ENCODE assay signal across 15 cellular contexts in the genomic region with DNA sequence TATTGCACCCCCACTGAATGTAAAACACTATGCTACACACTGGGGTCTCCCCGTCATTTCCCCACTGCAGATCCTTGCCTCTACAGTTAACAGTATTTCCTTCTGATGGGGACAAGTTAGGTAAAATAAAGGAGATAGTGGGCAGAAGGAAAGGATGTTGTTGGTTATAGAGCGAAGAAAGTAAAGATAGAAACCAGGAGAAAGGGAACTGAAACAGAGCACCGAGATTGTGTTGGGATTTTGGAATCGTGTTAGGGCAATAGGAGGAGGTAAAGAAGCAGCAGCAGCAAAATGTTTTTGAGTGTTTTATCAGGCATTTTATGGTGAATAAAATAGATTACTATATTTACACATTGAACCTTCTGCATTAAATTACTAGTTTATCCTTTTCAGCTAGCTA. TPM values are rescaled to one million over a fixed set of nuclear protein-coding genes. Genes with fewer than 3 reads are reported as not detected.
DNase-seq lines count a peak whose midpoint lies in the region; FAIRE-seq and TF ChIP-seq lines count a peak whose summit lies in the region.
"Had no signal": no experiment of that assay in that cellular context is flagged by ENCODE, and none has a peak within 500 bp of the region (broad histone marks: within the 10 kb centered on the region; RNA-seq: fewer than 3 reads in every experiment).

No MANE protein-coding gene starts in this region.

- no TSS peak for BruUV-seq in endothelial cell of umbilical vein (replicated peaks; lab: Mats Ljungman, UMichigan)

- H3K4me1 ChIP-seq in BLaER1 (peaks cover 13% of the 10 kb centered on the region), OCI-LY3 (ENCODE audit: low read length) (peaks cover 26% of the 10 kb centered on the region), endothelial cell of umbilical vein (ENCODE audit: control insufficient read depth, extremely low read depth, insufficient read depth, low read length) (peaks cover 27% of the 10 kb centered on the region), suprapubic skin (peaks cover 10% of the 10 kb centered on the region)

- dilution Hi-C loops in endothelial cell of umbilical vein (cut with MboI; ENCODE audit: extremely low pct_ligation_motif_present, low sequenced_read_pairs): no loop called here

- no peak overlapping the region for H3K4me3 ChIP-seq in BLaER1
- H3K4me3 ChIP-seq in OCI-LY3 (ENCODE audit: low read length): peak overlapping the region; percentile 31; the same call in 1 of the 2 replicates
- H3K4me3 ChIP-seq in endothelial cell of umbilical vein (replicated peaks in 1 of 3; ENCODE audit: insufficient read depth in 1 of 3, low read depth in 1 of 3, low read length in 3 of 3): no peak overlapping the region
- H3K4me3 ChIP-seq in suprapubic skin: no peak overlapping the region

- H3K27me3 ChIP-seq in BLaER1 (no peaks in the 10 kb centered on the region), OCI-LY3 (ENCODE audit: low read depth, low read length) (no peaks in the 10 kb centered on the region), endothelial cell of umbilical vein (ENCODE audit: control insufficient read depth in 2 of 2, insufficient read depth in 2 of 2, low read length in 2 of 2) (no peaks in the 10 kb centered on the region), suprapubic skin (no peaks in the 10 kb centered on the region)

- TF ChIP-seq CTCF in OCI-LY3 (IDR thresholded peaks at IDR 0.05; ENCODE audit: low read depth, low read length): no peak
- no peak for TF ChIP-seq CTCF in endothelial cell of umbilical vein (IDR thresholded peaks at IDR 0.05; ENCODE audit: extremely low read depth in 1 of 2, insufficient read depth in 1 of 2, low read depth in 1 of 2, low read length in 2 of 2)
- TF ChIP-seq CTCF in suprapubic skin (IDR thresholded peaks at IDR 0.05): no peak

- 58% methylated on average over 4 of the region's 4 CpGs for WGBS in suprapubic skin

- H3K27ac ChIP-seq in BLaER1: 0 out of 2 replicates have a peak overlapping the region, but pooled peaks have one; percentile 5
- no peak overlapping the region for H3K27ac ChIP-seq in OCI-LY3 (ENCODE audit: low read length)
- H3K27ac ChIP-seq in endothelial cell of umbilical vein (ENCODE audit: insufficient read depth, low read depth, low read length): no peak overlapping the region
- H3K27ac ChIP-seq in suprapubic skin: no peak overlapping the region
- H3K27ac ChIP-seq: 22Rv1 had no signal

- H3K36me3 ChIP-seq in BLaER1: 0 out of 2 replicates have a peak, but pooled peaks cover 7% of the 10 kb centered on the region
- H3K36me3 ChIP-seq in OCI-LY3 (replicated peaks; ENCODE audit: low read depth, low read length): no peaks in the 10 kb centered on the region
- H3K36me3 ChIP-seq in endothelial cell of umbilical vein (ENCODE audit: control insufficient read depth in 2 of 2, extremely low read depth in 1 of 2, insufficient read depth in 2 of 2, low read length in 2 of 2): no peaks in the 10 kb centered on the region
- no peaks in the 10 kb centered on the region for H3K36me3 ChIP-seq in suprapubic skin

- CTCF ChIA-PET in endothelial cell of umbilical vein (lab: Charles Lee): interaction anchor here (0.7 to 1.7 kb wide), 4 partner anchors 16 to 50 kb away, joined by 3 to 8 read pairs (median 4); no protein-coding TSS in a partner anchor

- intact Hi-C loops in endothelial cell of umbilical vein (cut with micrococcal nuclease): loop anchor here (2.0 kb wide), 1 partner anchor 50 kb away; no protein-coding TSS in a partner anchor

- no peak overlapping the region for H3K9ac ChIP-seq in BLaER1
- no peak overlapping the region for H3K9ac ChIP-seq in OCI-LY3 (ENCODE audit: low read length)
- H3K9ac ChIP-seq in endothelial cell of umbilical vein (replicated peaks; ENCODE audit: extremely low read depth, insufficient read depth, low read length): no peak overlapping the region

- no peaks in the 10 kb centered on the region for H3K9me1 ChIP-seq in endothelial cell of umbilical vein (replicated peaks; ENCODE audit: control insufficient read depth, extremely low read depth, insufficient read depth, low read length)

- H3K9me3 ChIP-seq in BLaER1: no peaks in the 10 kb centered on the region
- no peaks in the 10 kb centered on the region for H3K9me3 ChIP-seq in OCI-LY3 (ENCODE audit: insufficient read depth, low read length)
- no peaks in the 10 kb centered on the region for H3K9me3 ChIP-seq in endothelial cell of umbilical vein (replicated peaks; ENCODE audit: control insufficient read depth, insufficient read depth, low read length)
- no peaks in the 10 kb centered on the region for H3K9me3 ChIP-seq in suprapubic skin

- H3K4me2 ChIP-seq in BLaER1 (peak overlapping the region; percentile 50), OCI-LY3 (ENCODE audit: low read length) (peak overlapping the region; percentile 50), endothelial cell of umbilical vein (ENCODE audit: insufficient read depth, low read length) (peak overlapping the region; percentile 70)

- TF ChIP-seq EP300 in suprapubic skin (IDR thresholded peaks at IDR 0.05): no peak

- H3K79me2 ChIP-seq in OCI-LY3 (ENCODE audit: low read length) (no peaks in the 10 kb centered on the region), endothelial cell of umbilical vein (ENCODE audit: control insufficient read depth, insufficient read depth, low read length) (no peaks in the 10 kb centered on the region)

- TF ChIP-seq POLR2A in endothelial cell of umbilical vein (IDR thresholded peaks at IDR 0.05; ENCODE audit: low read depth, low read length) (no peak), suprapubic skin (IDR thresholded peaks at IDR 0.05) (no peak)

- POLR2A ChIA-PET in endothelial cell of umbilical vein (lab: Charles Lee): no interaction called here

- no peak for FAIRE-seq in endothelial cell of umbilical vein (lab: Jason Lieb, UNC)

- H4K20me1 ChIP-seq in BLaER1: peaks cover 13% of the 10 kb centered on the region; the same call in 1 of the 2 replicates
- peaks cover 31% of the 10 kb centered on the region for H4K20me1 ChIP-seq in OCI-LY3 (ENCODE audit: insufficient read depth, low read length)
- no peaks in the 10 kb centered on the region for H4K20me1 ChIP-seq in endothelial cell of umbilical vein (replicated peaks; ENCODE audit: control insufficient read depth, extremely low read depth, insufficient read depth, low read length)

- H2AFZ ChIP-seq in OCI-LY3 (ENCODE audit: low read depth, low read length): no peak overlapping the region
- H2AFZ ChIP-seq in endothelial cell of umbilical vein (ENCODE audit: low read depth, low read length): no peak overlapping the region

- DNase-seq in DMS 273 (lab: John Stamatoyannopoulos, UW; ENCODE audit: unreplicated experiment): peak; percentile 37
- no peak for DNase-seq in DMS 273 treated with DMSO at 0.1 percent for 48 hours (lab: John Stamatoyannopoulos, UW)
- no peak for DNase-seq in endothelial cell of umbilical vein (ENCODE audit: low read depth, low spot score)
- no peak for DNase-seq in SKM-1 treated with dmso at 0.1 percent for 144 hours (lab: John Stamatoyannopoulos, UW; ENCODE audit: unreplicated experiment)
- no peak for DNase-seq in suprapubic skin (ENCODE audit: low spot score in 2 of 2)
- DNase-seq in hepatic stellate cell (ENCODE audit: low spot score): no peak
- DNase-seq: CD4-positive, alpha-beta memory T cell; DMS53; H7; MM.1S; NCI-H1105; NCI-H2081 treated with DMSO at 0.1 percent for 48 hours had no signal

TF ChIP-seq in endothelial cell of umbilical vein, 7 proteins besides CTCF, POLR2A, EP300 and RAD21:
- TF ChIP-seq GATA2 (IDR thresholded peaks at IDR 0.05; ENCODE audit: insufficient read depth, insufficient read length, low read depth, low read length) (no peak), JUN (IDR thresholded peaks at IDR 0.05; ENCODE audit: borderline replicate concordance, insufficient read depth, insufficient read length, low read depth) (no peak), POLR2AphosphoS5 (IDR thresholded peaks at IDR 0.05; ENCODE audit: insufficient read depth, low read depth, low read length) (no peak), EZH2 (IDR thresholded peaks at IDR 0.05; ENCODE audit: borderline replicate concordance, low read depth, low read length, severe bottlenecking) (no peak), FOS (IDR thresholded peaks at IDR 0.05; ENCODE audit: borderline replicate concordance, insufficient read depth, low read length) (no peak), MYC (IDR thresholded peaks at IDR 0.05; ENCODE audit: low read depth, low read length) (no peak)
- TF ChIP-seq, protein P1, sequence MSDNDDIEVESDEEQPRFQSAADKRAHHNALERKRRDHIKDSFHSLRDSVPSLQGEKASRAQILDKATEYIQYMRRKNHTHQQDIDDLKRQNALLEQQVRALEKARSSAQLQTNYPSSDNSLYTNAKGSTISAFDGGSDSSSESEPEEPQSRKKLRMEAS (IDR thresholded peaks at IDR 0.05; ENCODE audit: insufficient read depth, insufficient read length): no peak

RNA-seq across cellular contexts. Expression of a gene that starts 60.0 kb away (rescaled TPM):
- total RNA-seq in endothelial cell of umbilical vein (165 and 176 TPM in 2 replicates), suprapubic skin (10 to 100 TPM; 41.5 to 92.8 (median 48.2) TPM)
- 118 and 133 TPM in 2 replicates for polyA plus RNA-seq in endothelial cell of umbilical vein
- polyA plus RNA-seq in endothelial cell of umbilical vein (2011; cell fraction: cytosol; rRNA removed): 106 and 121 TPM in 2 replicates
- polyA plus RNA-seq in endothelial cell of umbilical vein (2011; cell fraction: nucleus; rRNA removed): 121 and 131 TPM in 2 replicates
- 152 and 163 TPM in 2 replicates for polyA plus RNA-seq in endothelial cell of umbilical vein (2012)
- polyA minus RNA-seq in endothelial cell of umbilical vein: 193 and 283 TPM in 2 replicates
- polyA minus RNA-seq in endothelial cell of umbilical vein (2011; cell fraction: cytosol; rRNA and poly(A)+ RNA removed): 22.8 TPM
- 192 and 200 TPM in 2 replicates for polyA minus RNA-seq in endothelial cell of umbilical vein (2011; cell fraction: nucleus; rRNA and poly(A)+ RNA removed)
